In the genomic region with DNA sequence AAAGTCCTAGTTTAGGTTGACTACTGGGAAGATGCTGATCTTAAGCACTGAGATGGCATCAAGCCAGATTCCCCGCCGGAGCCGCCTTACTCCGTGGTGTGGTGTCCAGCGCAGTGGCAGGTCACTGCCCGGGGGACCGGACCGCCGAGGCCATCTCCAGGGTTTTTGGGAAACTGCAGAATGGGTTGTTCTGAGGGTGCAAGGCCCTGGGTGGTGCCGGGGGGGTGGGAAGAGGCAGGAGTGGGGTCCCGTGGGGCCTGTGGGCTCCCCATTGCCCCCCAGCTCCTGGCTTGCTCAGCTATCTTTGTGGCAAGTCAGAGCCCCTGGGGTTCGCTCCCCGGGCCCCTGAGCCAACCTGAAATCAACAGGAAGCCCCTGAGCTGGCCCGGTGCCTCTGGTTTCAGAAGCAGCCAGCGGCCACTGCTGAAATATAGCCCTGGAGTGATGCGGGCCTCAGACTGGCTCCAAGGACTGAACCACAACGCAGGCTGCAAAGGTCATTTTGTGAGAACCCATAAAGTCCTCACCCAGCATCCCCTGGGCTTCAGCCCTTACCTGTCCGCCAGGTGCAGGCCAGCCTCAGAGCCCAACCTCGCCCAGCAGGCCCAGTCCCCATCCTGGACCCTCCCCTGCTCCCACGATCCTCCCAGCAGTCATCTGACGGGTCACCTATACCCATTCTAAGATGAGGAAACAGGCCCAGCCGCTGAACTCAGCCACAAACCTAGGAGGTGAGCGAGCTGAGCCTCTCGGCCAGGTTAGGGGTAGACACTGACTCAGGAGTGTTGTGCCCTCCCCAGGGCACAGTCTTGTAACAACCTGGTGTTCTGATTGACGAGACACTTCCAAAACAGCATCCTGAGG, we compare ENCODE assay signal across 15 cellular contexts.
"Had no signal": no experiment of that assay in that cellular context is flagged by ENCODE, and none has a peak within 500 bp of the region (broad histone marks: within the 10 kb centered on the region; RNA-seq: fewer than 3 reads in every experiment).

No MANE protein-coding gene starts in this region.

- H3K9me3 ChIP-seq: testis had no signal

- H3K9ac ChIP-seq: parathyroid adenoma had no signal

- H3K4me3 Mint-ChIP-seq: activated T-cell treated with anti-CD3 and anti-CD28 coated beads, Interleukin-2, amount 50 U/mL, for 24 hours; stimulated activated naive CD8-positive, alpha-beta T cell treated with anti-CD3 and anti-CD28 coated beads, Interleukin-15, Interleukin-2, amounts not matched to agents 100 ng/mL and 50 ng/mL, for 24 hours had no signal

- H3K27ac Mint-ChIP-seq: activated T-cell treated with anti-CD3 and anti-CD28 coated beads, Interleukin-2, amount 50 U/mL, for 24 hours; stimulated activated naive CD8-positive, alpha-beta T cell treated with anti-CD3 and anti-CD28 coated beads, Interleukin-15, Interleukin-2, amounts not matched to agents 100 ng/mL and 50 ng/mL, for 24 hours had no signal

- H3K27ac ChIP-seq: esophagus muscularis mucosa, parathyroid adenoma, testis had no signal

- H3K27me3 ChIP-seq: testis had no signal

- H3K4me1 ChIP-seq: esophagus muscularis mucosa, parathyroid adenoma, testis had no signal

- DNase-seq: activated CD4-positive, alpha-beta T cell treated with anti-CD3 and anti-CD28 coated beads for 1 hour; activated CD4-positive, alpha-beta T cell treated with anti-CD3 and anti-CD28 coated beads, Interleukin-2, amount 50 U/mL, for 48 hours; activated naive CD4-positive, alpha-beta T cell treated with anti-CD3 and anti-CD28 coated beads, Interleukin-2, amount 50 U/mL, for 16 hours; activated T-cell treated with anti-CD3 and anti-CD28 coated beads, Interleukin-2, amount 50 U/mL, for 24 hours; hypothalamus; kidney glomerular epithelial cell; midbrain; retina; small intestine; stimulated activated CD4-positive, alpha-beta T cell treated with anti-CD3 and anti-CD28 coated beads, Interleukin-4, amount 100 ng/mL, for 4 hours; testis had no signal

- H3K36me3 ChIP-seq: esophagus muscularis mucosa had no signal

- H2AFZ ChIP-seq: parathyroid adenoma had no signal

- H3K27me3 Mint-ChIP-seq: activated T-cell treated with anti-CD3 and anti-CD28 coated beads, Interleukin-2, amount 50 U/mL, for 24 hours; stimulated activated naive CD8-positive, alpha-beta T cell treated with anti-CD3 and anti-CD28 coated beads, Interleukin-15, Interleukin-2, amounts not matched to agents 100 ng/mL and 50 ng/mL, for 24 hours had no signal

- H3K4me3 ChIP-seq: esophagus muscularis mucosa, lung, testis had no signal
